Comparison of ENCODE assay signal across 8 cellular contexts in genomic region chr11:67275606-67276409, GRCh38. TPM values are rescaled to one million over a fixed set of nuclear protein-coding genes. Genes with fewer than 3 reads are reported as not detected.
DNase-seq lines count a peak whose midpoint lies in the region; ATAC-seq, FAIRE-seq and TF ChIP-seq lines count a peak whose summit lies in the region.
"Had no signal": no experiment of that assay in that cellular context is flagged by ENCODE, and none has a peak within 500 bp of the region (broad histone marks: within the 10 kb centered on the region; RNA-seq: fewer than 3 reads in every experiment).

No MANE protein-coding gene starts in this region.

- no peak overlapping the region for H2AFZ ChIP-seq in HepG2 (ENCODE audit: low read length)

- POLR2A ChIA-PET in HepG2 (lab: Yijun Ruan, JAX) = no interaction called here

- TF ChIP-seq CTCF in HepG2 (CRISPR knock-in tag; IDR thresholded peaks at IDR 0.05) = peak; percentile 12; the same call in 1 of the 2 replicates
- TF ChIP-seq CTCF in suprapubic skin (IDR thresholded peaks at IDR 0.05) = no peak

- intact Hi-C loops in HepG2 (cut with micrococcal nuclease; ENCODE audit: unreplicated experiment) = no loop called here

- H3K9ac ChIP-seq in HepG2 (ENCODE audit: insufficient read depth, low read depth, low read length) = no peak overlapping the region

- WGBS in HepG2 (ENCODE audit: low lambda C conversion rate) = 97% methylated on average over 10 of the region's 17 CpGs
- WGBS in suprapubic skin = 83% methylated on average over 11 of the region's 17 CpGs

- no peak overlapping the region for H3K27ac ChIP-seq in HepG2 (ENCODE audit: extremely low read length, insufficient read depth, low read length)
- peak overlapping the region; percentile 91 for H3K27ac ChIP-seq in suprapubic skin

- H3K4me1 Mint-ChIP-seq in activated T-cell treated with anti-CD3 and anti-CD28 coated beads, Interleukin-2, amount 50 U/mL, for 4 hours (ENCODE audit: low read depth) = peaks cover 94% of the 10 kb centered on the region

- no peak for ATAC-seq in activated T-cell treated with anti-CD3 and anti-CD28 coated beads, Interleukin-2, amount 50 U/mL, for 4 hours
- ATAC-seq in HepG2 (no peak), GM18858 (IDR thresholded peaks at IDR 0.05; ENCODE audit: unreplicated experiment) (no peak)

- H3K9me3 Mint-ChIP-seq in activated T-cell treated with anti-CD3 and anti-CD28 coated beads, Interleukin-2, amount 50 U/mL, for 4 hours = no peaks in the 10 kb centered on the region

- no peaks in the 10 kb centered on the region for H3K27me3 ChIP-seq in HepG2 (ENCODE audit: control insufficient read depth in 1 of 2, insufficient read depth in 2 of 2, low read length in 2 of 2)
- no peaks in the 10 kb centered on the region for H3K27me3 ChIP-seq in suprapubic skin

- peaks cover 5% of the 10 kb centered on the region for H3K36me3 Mint-ChIP-seq in activated T-cell treated with anti-CD3 and anti-CD28 coated beads, Interleukin-2, amount 50 U/mL, for 4 hours (ENCODE audit: insufficient read depth)

- TF ChIP-seq POLR2A in HepG2 (IDR thresholded peaks at IDR 0.05; ENCODE audit: insufficient read depth in 1 of 2, low read depth in 2 of 2, low read length in 2 of 2) (no peak), suprapubic skin (IDR thresholded peaks at IDR 0.05) (no peak)

- in situ Hi-C loops in HepG2 (cut with HindIII; ENCODE audit: extremely low pct_ligation_motif_present, low pct_unique_long_range_greater_than_20kb) (no loop called here), ACHN (cut with HindIII; ENCODE audit: low pct_ligation_motif_present, low pct_unique_long_range_greater_than_20kb, low sequenced_read_pairs) (no loop called here)

- BruUV-seq in HepG2 (replicated peaks; lab: Mats Ljungman, UMichigan) = no TSS peak

- DNase-seq in HuH-7.5 (ENCODE audit: low spot score) = peak; percentile 59
- DNase-seq in activated T-cell treated with anti-CD3 and anti-CD28 coated beads, Interleukin-2, amount 50 U/mL, for 4 hours = no peak
- DNase-seq in HepG2 (ENCODE audit: low spot score) = no peak
- peak in 1 of 2 donors; percentile 57 for DNase-seq in suprapubic skin (ENCODE audit: low spot score in 2 of 2)
- DNase-seq in ACHN = no peak
- DNase-seq in NK-92 (lab: John Stamatoyannopoulos, UW; ENCODE audit: unreplicated experiment) = no peak

- H3K4me1 ChIP-seq in HepG2 (ENCODE audit: insufficient read depth, low read length) (peaks cover 6% of the 10 kb centered on the region; the same call in 1 of the 2 replicates), suprapubic skin (peaks cover 85% of the 10 kb centered on the region)

- H3K27me3 Mint-ChIP-seq in activated T-cell treated with anti-CD3 and anti-CD28 coated beads, Interleukin-2, amount 50 U/mL, for 4 hours (ENCODE audit: low read depth) = no peaks in the 10 kb centered on the region

- H3K4me3 ChIP-seq in HepG2 (replicated peaks in 1 of 3; ENCODE audit: insufficient read depth in 1 of 3, low read depth in 2 of 3, low read length in 3 of 3) = no peak overlapping the region
- no peak overlapping the region for H3K4me3 ChIP-seq in suprapubic skin

- H3K9me3 ChIP-seq in HepG2 (ENCODE audit: low read length) (no peaks in the 10 kb centered on the region), suprapubic skin (no peaks in the 10 kb centered on the region)

- FAIRE-seq in HepG2 (lab: Jason Lieb, UNC) = no peak
- FAIRE-seq: astrocyte had no signal

- peaks cover 36% of the 10 kb centered on the region for H3K79me2 ChIP-seq in HepG2 (ENCODE audit: insufficient read depth, low read length)

- peaks cover 37% of the 10 kb centered on the region; the same call in 1 of the 2 replicates for H4K20me1 ChIP-seq in HepG2 (ENCODE audit: insufficient read depth, low read length)

- H3K4me3 Mint-ChIP-seq in activated T-cell treated with anti-CD3 and anti-CD28 coated beads, Interleukin-2, amount 50 U/mL, for 4 hours = peak overlapping the region; percentile 78

- H3K4me2 ChIP-seq in HepG2 (ENCODE audit: low read depth, low read length) = no peak overlapping the region

- H3K36me3 ChIP-seq in HepG2 (replicated peaks in 1 of 2; ENCODE audit: control insufficient read depth in 1 of 2, insufficient read depth in 2 of 2, low read length in 2 of 2) (peaks cover 28 to 66% of the 10 kb centered on the region in 2 experiments), suprapubic skin (peaks cover 21% of the 10 kb centered on the region)

- no peak for TF ChIP-seq RAD21 in HepG2 (CRISPR knock-in tag; IDR thresholded peaks at IDR 0.05)

- no peak for TF ChIP-seq EP300 in HepG2 (IDR thresholded peaks at IDR 0.05; ENCODE audit: low read depth in 2 of 2, low read length in 2 of 2)
- no peak for TF ChIP-seq EP300 in HepG2 (CRISPR knock-in tag; IDR thresholded peaks at IDR 0.05; ENCODE audit: borderline replicate concordance)
- TF ChIP-seq EP300 in suprapubic skin (IDR thresholded peaks at IDR 0.05) = no peak

- CTCF ChIA-PET in HepG2 (lab: Yijun Ruan, JAX; ENCODE audit: low intra/inter-chr PET ratio, low total read pairs) = no interaction called here

RNA-seq across cellular contexts. Expression of gene GRK2, which starts 9.5 kb away (rescaled TPM):
- total RNA-seq in activated T-cell treated with anti-CD3 and anti-CD28 coated beads, Interleukin-2, amount 50 U/mL, for 4 hours = 100 to 1,000 TPM; 152 to 172 (median 171) TPM
- total RNA-seq in HepG2 (2016; rRNA removed; fragmentation: Illumina TruSeq; extraction: Trizol) (26.3 and 31.3 TPM in 2 replicates), suprapubic skin (100 to 1,000 TPM in 2 of 4 donors, 10 to 100 TPM in 2; 84.3 to 157 (median 105) TPM)
- 26.5 and 26.8 TPM in 2 replicates for total RNA-seq in HepG2 (2016; cell fraction: cytosol; rRNA removed; fragmentation: Illumina TruSeq; extraction: Trizol; ENCODE audit: low read depth)
- total RNA-seq in HepG2 (2016; cell fraction: insoluble cytoplasmic fraction; rRNA removed; fragmentation: Illumina TruSeq; extraction: Trizol) = 21.7 and 32.4 TPM in 2 replicates
- total RNA-seq in HepG2 (2016; cell fraction: membrane; rRNA removed; fragmentation: Illumina TruSeq; extraction: Trizol) = 46.5 and 47.3 TPM in 2 replicates
- 25.3 and 29.3 TPM in 2 replicates for total RNA-seq in HepG2 (2016; cell fraction: nucleus; rRNA removed; fragmentation: Illumina TruSeq; extraction: Trizol)
- polyA plus RNA-seq in HepG2 (2011; rRNA removed) = 42.4 and 66.8 TPM in 2 replicates
- polyA plus RNA-seq in HepG2 (2011; cell fraction: cytosol; rRNA removed) = 34.8 and 51.8 TPM in 2 replicates
- polyA plus RNA-seq in HepG2 (2011; cell fraction: nucleus; rRNA removed) = 202 and 278 TPM in 2 replicates
- polyA plus RNA-seq in HepG2 (2012) = 39.1 and 39.9 TPM in 2 replicates
- 19.6 and 21.3 TPM in 2 replicates for polyA plus RNA-seq in HepG2 (2016; cell fraction: cytosol; fragmentation: Illumina TruSeq; extraction: Trizol; ENCODE audit: low read depth)
- 24.6 and 30.4 TPM in 2 replicates for polyA plus RNA-seq in HepG2 (2016; cell fraction: insoluble cytoplasmic fraction; fragmentation: Illumina TruSeq; extraction: Trizol; ENCODE audit: low read depth)
- polyA plus RNA-seq in HepG2 (2016; cell fraction: membrane; fragmentation: Illumina TruSeq; extraction: Trizol; ENCODE audit: low read depth) = 34.4 and 41.1 TPM in 2 replicates
- 65.6 and 70.5 TPM in 2 replicates for polyA plus RNA-seq in HepG2 (2016; cell fraction: nucleus; fragmentation: Illumina TruSeq; extraction: Trizol; ENCODE audit: insufficient read depth, low read depth)
- 142 and 187 TPM in 2 replicates for polyA minus RNA-seq in HepG2 (2011; rRNA and poly(A)+ RNA removed; ENCODE audit: low replicate concordance)
- 39.4 and 40.8 TPM in 2 replicates for polyA minus RNA-seq in HepG2 (2011; cell fraction: cytosol; rRNA and poly(A)+ RNA removed)
- 41.1 and 50.2 TPM in 2 replicates for polyA minus RNA-seq in HepG2 (2011; cell fraction: nucleus; rRNA and poly(A)+ RNA removed)

RNA-seq across cellular contexts. Expression of gene ANKRD13D, which starts 13.3 kb away (rescaled TPM):
- 10 to 100 TPM; 67.7 to 75.4 (median 69.8) TPM for total RNA-seq in activated T-cell treated with anti-CD3 and anti-CD28 coated beads, Interleukin-2, amount 50 U/mL, for 4 hours
- total RNA-seq in HepG2 (2016; rRNA removed; fragmentation: Illumina TruSeq; extraction: Trizol) (4.8 and 18.6 TPM in 2 replicates), suprapubic skin (100 to 1,000 TPM in 1 of 4 donors, 10 to 100 TPM in 3; 55.7 to 154 (median 77.2) TPM)
- total RNA-seq in HepG2 (2016; cell fraction: cytosol; rRNA removed; fragmentation: Illumina TruSeq; extraction: Trizol; ENCODE audit: low read depth) = 27.6 and 29.6 TPM in 2 replicates
- 5.9 and 17.7 TPM in 2 replicates for total RNA-seq in HepG2 (2016; cell fraction: insoluble cytoplasmic fraction; rRNA removed; fragmentation: Illumina TruSeq; extraction: Trizol)
- 13.2 and 14.7 TPM in 2 replicates for total RNA-seq in HepG2 (2016; cell fraction: membrane; rRNA removed; fragmentation: Illumina TruSeq; extraction: Trizol)
- 26.2 and 27.8 TPM in 2 replicates for total RNA-seq in HepG2 (2016; cell fraction: nucleus; rRNA removed; fragmentation: Illumina TruSeq; extraction: Trizol)
- 27.3 and 35.5 TPM in 2 replicates for polyA plus RNA-seq in HepG2 (2011; rRNA removed)
- polyA plus RNA-seq in HepG2 (2011; cell fraction: cytosol; rRNA removed) = 14.4 and 20.5 TPM in 2 replicates
- 139 and 163 TPM in 2 replicates for polyA plus RNA-seq in HepG2 (2011; cell fraction: nucleus; rRNA removed)
- 9.7 and 17.4 TPM in 2 replicates for polyA plus RNA-seq in HepG2 (2012)
- 7.4 TPM in 2 replicates for polyA plus RNA-seq in HepG2 (2016; cell fraction: cytosol; fragmentation: Illumina TruSeq; extraction: Trizol; ENCODE audit: low read depth)
- 5.1 and 7.5 TPM in 2 replicates for polyA plus RNA-seq in HepG2 (2016; cell fraction: insoluble cytoplasmic fraction; fragmentation: Illumina TruSeq; extraction: Trizol; ENCODE audit: low read depth)
- polyA plus RNA-seq in HepG2 (2016; cell fraction: membrane; fragmentation: Illumina TruSeq; extraction: Trizol; ENCODE audit: low read depth) = 10.9 and 11.1 TPM in 2 replicates
- polyA plus RNA-seq in HepG2 (2016; cell fraction: nucleus; fragmentation: Illumina TruSeq; extraction: Trizol; ENCODE audit: insufficient read depth, low read depth) = 77.4 and 86.1 TPM in 2 replicates
- 27.0 and 38.7 TPM in 2 replicates for polyA minus RNA-seq in HepG2 (2011; rRNA and poly(A)+ RNA removed; ENCODE audit: low replicate concordance)
- 4.4 and 7.0 TPM in 2 replicates for polyA minus RNA-seq in HepG2 (2011; cell fraction: cytosol; rRNA and poly(A)+ RNA removed)
- polyA minus RNA-seq in HepG2 (2011; cell fraction: nucleus; rRNA and poly(A)+ RNA removed) = 38.2 and 45.5 TPM in 2 replicates

RNA-seq across cellular contexts. Expression of gene SSH3, which starts 27.5 kb away (rescaled TPM):
- total RNA-seq in activated T-cell treated with anti-CD3 and anti-CD28 coated beads, Interleukin-2, amount 50 U/mL, for 4 hours = 1 to 10 TPM; 4.8 to 7.2 (median 6.6) TPM
- total RNA-seq in HepG2 (2016; rRNA removed; fragmentation: Illumina TruSeq; extraction: Trizol) = 7.5 and 12.4 TPM in 2 replicates
- 2.6 and 4.3 TPM in 2 replicates for total RNA-seq in HepG2 (2016; cell fraction: cytosol; rRNA removed; fragmentation: Illumina TruSeq; extraction: Trizol; ENCODE audit: low read depth)
- 5.5 and 11.6 TPM in 2 replicates for total RNA-seq in HepG2 (2016; cell fraction: insoluble cytoplasmic fraction; rRNA removed; fragmentation: Illumina TruSeq; extraction: Trizol)
- 5.3 and 7.4 TPM in 2 replicates for total RNA-seq in HepG2 (2016; cell fraction: membrane; rRNA removed; fragmentation: Illumina TruSeq; extraction: Trizol)
- total RNA-seq in HepG2 (2016; cell fraction: nucleus; rRNA removed; fragmentation: Illumina TruSeq; extraction: Trizol) = 13.3 and 15.7 TPM in 2 replicates
- polyA plus RNA-seq in HepG2 (2011; rRNA removed) = 18.6 and 18.8 TPM in 2 replicates
- polyA plus RNA-seq in HepG2 (2011; cell fraction: cytosol; rRNA removed) = 5.6 and 8.3 TPM in 2 replicates
- polyA plus RNA-seq in HepG2 (2011; cell fraction: nucleus; rRNA removed) = 74.8 and 103 TPM in 2 replicates
- polyA plus RNA-seq in HepG2 (2012) = 15.3 and 17.6 TPM in 2 replicates
- polyA plus RNA-seq in HepG2 (2016; cell fraction: cytosol; fragmentation: Illumina TruSeq; extraction: Trizol; ENCODE audit: low read depth) = 4.4 and 5.1 TPM in 2 replicates
- polyA plus RNA-seq in HepG2 (2016; cell fraction: insoluble cytoplasmic fraction; fragmentation: Illumina TruSeq; extraction: Trizol; ENCODE audit: low read depth) = 8.5 and 13.0 TPM in 2 replicates
- 7.7 and 10.7 TPM in 2 replicates for polyA plus RNA-seq in HepG2 (2016; cell fraction: membrane; fragmentation: Illumina TruSeq; extraction: Trizol; ENCODE audit: low read depth)
- 31.0 and 36.7 TPM in 2 replicates for polyA plus RNA-seq in HepG2 (2016; cell fraction: nucleus; fragmentation: Illumina TruSeq; extraction: Trizol; ENCODE audit: insufficient read depth, low read depth)
- 9.3 and 33.1 TPM in 2 replicates for polyA minus RNA-seq in HepG2 (2011; rRNA and poly(A)+ RNA removed; ENCODE audit: low replicate concordance)
- polyA minus RNA-seq in HepG2 (2011; cell fraction: cytosol; rRNA and poly(A)+ RNA removed) = 5.9 and 7.6 TPM in 2 replicates
- polyA minus RNA-seq in HepG2 (2011; cell fraction: nucleus; rRNA and poly(A)+ RNA removed) = 12.7 and 14.4 TPM in 2 replicates
- total RNA-seq in suprapubic skin = 100 to 1,000 TPM in 1 of 4 donors, 10 to 100 TPM in 3; 49.4 to 107 (median 63.9) TPM
